Comparison of ENCODE assay signal across 1 cellular context in the genomic region with DNA sequence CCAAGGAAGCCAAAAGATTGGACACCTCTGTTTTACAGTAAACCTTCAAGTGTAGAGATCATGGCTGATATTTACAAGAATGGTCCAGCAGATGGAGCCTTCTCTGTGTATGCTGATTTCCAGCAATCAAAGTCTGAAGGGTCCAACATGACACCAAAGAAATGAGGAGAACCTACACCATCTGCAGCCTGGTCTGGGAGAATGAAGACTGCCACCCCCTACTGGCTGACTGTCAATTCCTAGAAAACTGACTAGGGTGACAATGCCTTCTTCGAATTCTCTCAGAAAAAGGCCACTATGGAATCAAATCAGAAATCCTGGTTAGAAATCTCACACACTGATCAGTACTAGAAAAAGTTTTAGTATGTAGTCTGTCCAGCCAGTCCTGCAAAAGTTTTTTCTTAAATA.
A peak's percentile ranks its signal among the peaks of the same experiment; 100 is the strongest.
TF ChIP-seq lines count a peak whose summit lies in the region.

No MANE protein-coding gene starts in this region.

TF ChIP-seq in HepG2, 621 proteins besides CTCF, POLR2A, EP300 and RAD21 (continued from another document and continues in another):
- no peak for TF ChIP-seq CHD2 (IDR thresholded peaks at IDR 0.05; ENCODE audit: low read depth, low read length)
- no peak for TF ChIP-seq CEBPZ (IDR thresholded peaks at IDR 0.05; ENCODE audit: low read length)
- no peak for TF ChIP-seq ARNTL (CRISPR knock-in tag; IDR thresholded peaks at IDR 0.05)
- TF ChIP-seq THAP11 (CRISPR knock-in tag; IDR thresholded peaks at IDR 0.05) = 0 out of 2 replicates have a peak, but pooled peaks have one; percentile 25
- TF ChIP-seq ZNF644 (CRISPR knock-in tag; IDR thresholded peaks at IDR 0.05; ENCODE audit: low read depth) = peak; percentile 84
- TF ChIP-seq KDM5A (IDR thresholded peaks at IDR 0.05; ENCODE audit: borderline replicate concordance, low read length) = no peak
- no peak for TF ChIP-seq NFYC (CRISPR knock-in tag; IDR thresholded peaks at IDR 0.05)
- TF ChIP-seq ZNF670 (CRISPR knock-in tag; IDR thresholded peaks at IDR 0.05; ENCODE audit: borderline replicate concordance) = no peak
- TF ChIP-seq ZSCAN31 (CRISPR knock-in tag; IDR thresholded peaks at IDR 0.05; ENCODE audit: low read depth) = no peak
- TF ChIP-seq TBP (CRISPR knock-in tag; IDR thresholded peaks at IDR 0.05) = no peak
- TF ChIP-seq ZFY (CRISPR knock-in tag; IDR thresholded peaks at IDR 0.05) = no peak
- no peak for TF ChIP-seq ZZZ3 (CRISPR knock-in tag; IDR thresholded peaks at IDR 0.05; ENCODE audit: borderline replicate concordance)
- TF ChIP-seq, protein P1, sequence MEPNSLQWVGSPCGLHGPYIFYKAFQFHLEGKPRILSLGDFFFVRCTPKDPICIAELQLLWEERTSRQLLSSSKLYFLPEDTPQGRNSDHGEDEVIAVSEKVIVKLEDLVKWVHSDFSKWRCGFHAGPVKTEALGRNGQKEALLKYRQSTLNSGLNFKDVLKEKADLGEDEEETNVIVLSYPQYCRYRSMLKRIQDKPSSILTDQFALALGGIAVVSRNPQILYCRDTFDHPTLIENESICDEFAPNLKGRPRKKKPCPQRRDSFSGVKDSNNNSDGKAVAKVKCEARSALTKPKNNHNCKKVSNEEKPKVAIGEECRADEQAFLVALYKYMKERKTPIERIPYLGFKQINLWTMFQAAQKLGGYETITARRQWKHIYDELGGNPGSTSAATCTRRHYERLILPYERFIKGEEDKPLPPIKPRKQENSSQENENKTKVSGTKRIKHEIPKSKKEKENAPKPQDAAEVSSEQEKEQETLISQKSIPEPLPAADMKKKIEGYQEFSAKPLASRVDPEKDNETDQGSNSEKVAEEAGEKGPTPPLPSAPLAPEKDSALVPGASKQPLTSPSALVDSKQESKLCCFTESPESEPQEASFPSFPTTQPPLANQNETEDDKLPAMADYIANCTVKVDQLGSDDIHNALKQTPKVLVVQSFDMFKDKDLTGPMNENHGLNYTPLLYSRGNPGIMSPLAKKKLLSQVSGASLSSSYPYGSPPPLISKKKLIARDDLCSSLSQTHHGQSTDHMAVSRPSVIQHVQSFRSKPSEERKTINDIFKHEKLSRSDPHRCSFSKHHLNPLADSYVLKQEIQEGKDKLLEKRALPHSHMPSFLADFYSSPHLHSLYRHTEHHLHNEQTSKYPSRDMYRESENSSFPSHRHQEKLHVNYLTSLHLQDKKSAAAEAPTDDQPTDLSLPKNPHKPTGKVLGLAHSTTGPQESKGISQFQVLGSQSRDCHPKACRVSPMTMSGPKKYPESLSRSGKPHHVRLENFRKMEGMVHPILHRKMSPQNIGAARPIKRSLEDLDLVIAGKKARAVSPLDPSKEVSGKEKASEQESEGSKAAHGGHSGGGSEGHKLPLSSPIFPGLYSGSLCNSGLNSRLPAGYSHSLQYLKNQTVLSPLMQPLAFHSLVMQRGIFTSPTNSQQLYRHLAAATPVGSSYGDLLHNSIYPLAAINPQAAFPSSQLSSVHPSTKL (CRISPR knock-in tag; IDR thresholded peaks at IDR 0.05) = peak; percentile 25; the same call in 1 of the 2 replicates
- TF ChIP-seq PHB2 (IDR thresholded peaks at IDR 0.05; ENCODE audit: partially characterized antibody) = no peak
- TF ChIP-seq NFRKB (IDR thresholded peaks at IDR 0.05) = no peak
- peak; percentile 44; the same call in 1 of the 2 replicates for TF ChIP-seq MED1 (CRISPR knock-in tag; IDR thresholded peaks at IDR 0.05)
- no peak for TF ChIP-seq HDAC6 (IDR thresholded peaks at IDR 0.05; ENCODE audit: low read depth, low read length)
- no peak for TF ChIP-seq KAT2B (IDR thresholded peaks at IDR 0.05; ENCODE audit: borderline replicate concordance, low read depth, low read length)
- TF ChIP-seq REPIN1 (CRISPR knock-in tag; IDR thresholded peaks at IDR 0.05; ENCODE audit: borderline replicate concordance, low read depth) = peak; percentile 40; the same call in 1 of the 2 replicates
- TF ChIP-seq FOXJ3 (CRISPR knock-in tag; IDR thresholded peaks at IDR 0.05; ENCODE audit: borderline replicate concordance) = 0 out of 2 replicates have a peak, but pooled peaks have one; percentile 23
- TF ChIP-seq ZNF224 (CRISPR knock-in tag; IDR thresholded peaks at IDR 0.05) = no peak
- peak; percentile 63 for TF ChIP-seq POGZ (CRISPR knock-in tag; IDR thresholded peaks at IDR 0.05)
- peak; percentile 47; the same call in 1 of the 2 replicates for TF ChIP-seq IRF2 (CRISPR knock-in tag; IDR thresholded peaks at IDR 0.05)
- 0 out of 2 replicates have a peak, but pooled peaks have one; percentile 18 for TF ChIP-seq GATAD1 (CRISPR knock-in tag; IDR thresholded peaks at IDR 0.05)
- TF ChIP-seq ZNF639 (CRISPR knock-in tag; conservative IDR thresholded peaks at IDR 0.05) = no peak
- TF ChIP-seq ZMYM4 (CRISPR knock-in tag; IDR thresholded peaks at IDR 0.05) = peak; percentile 79
- no peak for TF ChIP-seq NPAS2 (CRISPR knock-in tag; IDR thresholded peaks at IDR 0.05; ENCODE audit: borderline replicate concordance)
- 0 out of 2 replicates have a peak, but pooled peaks have one; percentile 51 for TF ChIP-seq KMT2A (CRISPR knock-in tag; IDR thresholded peaks at IDR 0.05)
- TF ChIP-seq BCL6 (CRISPR knock-in tag; IDR thresholded peaks at IDR 0.05) = peak; percentile 94
- no peak for TF ChIP-seq ZNF564 (CRISPR knock-in tag; IDR thresholded peaks at IDR 0.05)
- TF ChIP-seq, protein P2, sequence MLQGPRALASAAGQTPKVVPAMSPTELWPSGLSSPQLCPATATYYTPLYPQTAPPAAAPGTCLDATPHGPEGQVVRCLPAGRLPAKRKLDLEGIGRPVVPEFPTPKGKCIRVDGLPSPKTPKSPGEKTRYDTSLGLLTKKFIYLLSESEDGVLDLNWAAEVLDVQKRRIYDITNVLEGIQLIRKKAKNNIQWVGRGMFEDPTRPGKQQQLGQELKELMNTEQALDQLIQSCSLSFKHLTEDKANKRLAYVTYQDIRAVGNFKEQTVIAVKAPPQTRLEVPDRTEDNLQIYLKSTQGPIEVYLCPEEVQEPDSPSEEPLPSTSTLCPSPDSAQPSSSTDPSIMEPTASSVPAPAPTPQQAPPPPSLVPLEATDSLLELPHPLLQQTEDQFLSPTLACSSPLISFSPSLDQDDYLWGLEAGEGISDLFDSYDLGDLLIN (CRISPR knock-in tag; IDR thresholded peaks at IDR 0.05; ENCODE audit: borderline replicate concordance) = no peak
- TF ChIP-seq MXI1 (IDR thresholded peaks at IDR 0.05; ENCODE audit: borderline replicate concordance, low read depth, low read length) = peak; percentile 33; the same call in 1 of the 3 replicates
- no peak for TF ChIP-seq BRD4 (CRISPR knock-in tag; IDR thresholded peaks at IDR 0.05)
- TF ChIP-seq ZNF441 (CRISPR knock-in tag; IDR thresholded peaks at IDR 0.05; ENCODE audit: borderline replicate concordance) = no peak
- TF ChIP-seq, protein P3, sequence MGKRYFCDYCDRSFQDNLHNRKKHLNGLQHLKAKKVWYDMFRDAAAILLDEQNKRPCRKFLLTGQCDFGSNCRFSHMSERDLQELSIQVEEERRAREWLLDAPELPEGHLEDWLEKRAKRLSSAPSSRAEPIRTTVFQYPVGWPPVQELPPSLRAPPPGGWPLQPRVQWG (CRISPR knock-in tag; IDR thresholded peaks at IDR 0.05; ENCODE audit: borderline replicate concordance, low read depth) = no peak
- no peak for TF ChIP-seq PCBP2 (optimal IDR thresholded peaks at IDR 0.05; ENCODE audit: low read depth, low read length, poor library complexity, severe bottlenecking)
- TF ChIP-seq, protein P4, sequence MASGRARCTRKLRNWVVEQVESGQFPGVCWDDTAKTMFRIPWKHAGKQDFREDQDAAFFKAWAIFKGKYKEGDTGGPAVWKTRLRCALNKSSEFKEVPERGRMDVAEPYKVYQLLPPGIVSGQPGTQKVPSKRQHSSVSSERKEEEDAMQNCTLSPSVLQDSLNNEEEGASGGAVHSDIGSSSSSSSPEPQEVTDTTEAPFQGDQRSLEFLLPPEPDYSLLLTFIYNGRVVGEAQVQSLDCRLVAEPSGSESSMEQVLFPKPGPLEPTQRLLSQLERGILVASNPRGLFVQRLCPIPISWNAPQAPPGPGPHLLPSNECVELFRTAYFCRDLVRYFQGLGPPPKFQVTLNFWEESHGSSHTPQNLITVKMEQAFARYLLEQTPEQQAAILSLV (CRISPR knock-in tag; IDR thresholded peaks at IDR 0.05; ENCODE audit: borderline replicate concordance) = no peak
- no peak for TF ChIP-seq GABPA (IDR thresholded peaks at IDR 0.05; ENCODE audit: low read depth, low read length)
- TF ChIP-seq GABPA (CRISPR knock-in tag; IDR thresholded peaks at IDR 0.05; ENCODE audit: low read depth) = 0 out of 2 replicates have a peak, but pooled peaks have one; percentile 8
- TF ChIP-seq SP2 (CRISPR knock-in tag; IDR thresholded peaks at IDR 0.05) = no peak
- TF ChIP-seq GATA4 (IDR thresholded peaks at IDR 0.05; ENCODE audit: borderline replicate concordance, low read depth) = no peak
- TF ChIP-seq, protein P5, sequence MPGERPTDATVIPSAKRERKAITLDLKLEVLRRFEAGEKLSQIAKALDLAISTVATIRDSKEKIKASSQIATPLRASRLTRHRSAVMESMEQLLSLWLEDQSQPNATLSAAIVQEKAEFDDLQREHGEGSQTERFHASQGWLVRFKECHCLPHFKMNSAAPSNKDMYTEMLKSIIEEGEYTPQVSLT (CRISPR knock-in tag; IDR thresholded peaks at IDR 0.05; ENCODE audit: borderline replicate concordance, low read depth) = no peak
- no peak for TF ChIP-seq ZNF484 (CRISPR knock-in tag; IDR thresholded peaks at IDR 0.05; ENCODE audit: borderline replicate concordance, low read depth)
- TF ChIP-seq CEBPB (IDR thresholded peaks at IDR 0.05; ENCODE audit: borderline replicate concordance, low read depth, low read length) = no peak
- TF ChIP-seq HMGXB4 (CRISPR knock-in tag; IDR thresholded peaks at IDR 0.05; ENCODE audit: borderline replicate concordance in 1 of 2, low read depth in 1 of 2) = peak; percentile 52 to 69; a peak in 2 of 4 replicates
- TF ChIP-seq JARID2 (CRISPR knock-in tag; IDR thresholded peaks at IDR 0.05; ENCODE audit: insufficient replicate concordance) = no peak
- TF ChIP-seq ZNF574 (CRISPR knock-in tag; IDR thresholded peaks at IDR 0.05) = peak; percentile 40; the same call in 1 of the 2 replicates
- no peak for TF ChIP-seq ZNF234 (CRISPR knock-in tag; conservative IDR thresholded peaks at IDR 0.05)
- TF ChIP-seq PITX1 (CRISPR knock-in tag; IDR thresholded peaks at IDR 0.05) = no peak
- TF ChIP-seq NR2F6 (IDR thresholded peaks at IDR 0.05) = no peak
- no peak for TF ChIP-seq NR2F6 (CRISPR knock-in tag; IDR thresholded peaks at IDR 0.05)
- TF ChIP-seq ZNF720 (CRISPR knock-in tag; IDR thresholded peaks at IDR 0.05) = no peak
